In the genomic region with DNA sequence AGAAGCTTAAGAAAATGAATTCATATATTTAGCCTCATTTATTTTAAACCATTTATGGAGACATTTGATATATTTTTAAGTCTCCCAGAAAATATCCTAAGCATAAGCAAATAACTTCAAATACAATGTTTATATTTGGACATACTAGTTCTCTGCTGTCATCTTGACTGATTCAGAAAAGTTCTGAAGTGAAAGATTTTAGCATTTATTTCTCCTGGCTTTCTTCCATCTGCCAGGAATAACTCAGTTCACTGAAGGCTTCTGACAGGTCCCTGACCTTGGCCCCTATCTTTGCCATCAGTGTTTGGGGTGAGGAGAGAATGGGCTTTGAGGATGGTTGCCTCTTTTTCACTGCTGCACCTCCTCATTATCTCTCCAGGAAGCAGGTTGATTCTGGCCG, we compare ENCODE assay signal across 18 cellular contexts.
"Had no signal": no experiment of that assay in that cellular context is flagged by ENCODE, and none has a peak within 500 bp of the region (broad histone marks: within the 10 kb centered on the region; RNA-seq: fewer than 3 reads in every experiment).

No MANE protein-coding gene starts in this region.

- DNase-seq: cortex of kidney; effector CD4-positive, alpha-beta T cell; hypothalamus; immature natural killer cell; left ventricle myocardium superior; lower lobe of right lung; natural killer cell; stimulated activated CD4-positive, alpha-beta T cell treated with anti-CD3 and anti-CD28 coated beads, Interleukin-2, amount 100 ng/mL, for 24 hours; stimulated activated CD4-positive, alpha-beta T cell treated with anti-CD3 and anti-CD28 coated beads, Interleukin-4, amount 100 ng/mL, for 24 hours; stimulated activated naive CD4-positive, alpha-beta T cell treated with Interleukin-2 at 50 U/mL for 16 hours; stomach; thyroid gland; trophoblast cell had no signal

- H3K27me3 ChIP-seq: neutrophil, stomach, thyroid gland had no signal

- H3K9me3 Mint-ChIP-seq: stimulated activated effector memory CD8-positive, alpha-beta T cell treated with anti-CD3 and anti-CD28 coated beads, Interleukin-12 subunit alpha, Interleukin-12 subunit beta, amount 100 ng/mL, for 72 hours had no signal

- H3K4me1 ChIP-seq: lower lobe of right lung, parathyroid adenoma had no signal

- ATAC-seq: left ventricle myocardium superior; lower lobe of right lung; natural killer cell; sciatic nerve; stimulated activated effector memory CD8-positive, alpha-beta T cell treated with anti-CD3 and anti-CD28 coated beads, Interleukin-12 subunit alpha, Interleukin-12 subunit beta, amount 100 ng/mL, for 72 hours had no signal

- H3K9me3 ChIP-seq: lower lobe of right lung, neutrophil, stomach, thyroid gland had no signal

- H3K36me3 ChIP-seq: lower lobe of right lung, neutrophil, stomach, thyroid gland had no signal

- H3K4me3 ChIP-seq: lower lobe of right lung, stomach, thyroid gland had no signal

- H3K36me3 Mint-ChIP-seq: immature natural killer cell; natural killer cell; stimulated activated effector memory CD8-positive, alpha-beta T cell treated with anti-CD3 and anti-CD28 coated beads, Interleukin-12 subunit alpha, Interleukin-12 subunit beta, amount 100 ng/mL, for 72 hours had no signal

- H3K9ac ChIP-seq: parathyroid adenoma had no signal

- H3K27ac Mint-ChIP-seq: immature natural killer cell; natural killer cell; progenitor cell of endocrine pancreas; stimulated activated effector memory CD8-positive, alpha-beta T cell treated with anti-CD3 and anti-CD28 coated beads, Interleukin-12 subunit alpha, Interleukin-12 subunit beta, amount 100 ng/mL, for 72 hours had no signal

- H3K27me3 Mint-ChIP-seq: progenitor cell of endocrine pancreas had no signal

- H3K4me1 Mint-ChIP-seq: immature natural killer cell; natural killer cell; stimulated activated effector memory CD8-positive, alpha-beta T cell treated with anti-CD3 and anti-CD28 coated beads, Interleukin-12 subunit alpha, Interleukin-12 subunit beta, amount 100 ng/mL, for 72 hours had no signal

- H3K4me3 Mint-ChIP-seq: immature natural killer cell; natural killer cell; stimulated activated effector memory CD8-positive, alpha-beta T cell treated with anti-CD3 and anti-CD28 coated beads, Interleukin-12 subunit alpha, Interleukin-12 subunit beta, amount 100 ng/mL, for 72 hours had no signal
